ENCODE assay signal across 1 cellular context in the genomic region with DNA sequence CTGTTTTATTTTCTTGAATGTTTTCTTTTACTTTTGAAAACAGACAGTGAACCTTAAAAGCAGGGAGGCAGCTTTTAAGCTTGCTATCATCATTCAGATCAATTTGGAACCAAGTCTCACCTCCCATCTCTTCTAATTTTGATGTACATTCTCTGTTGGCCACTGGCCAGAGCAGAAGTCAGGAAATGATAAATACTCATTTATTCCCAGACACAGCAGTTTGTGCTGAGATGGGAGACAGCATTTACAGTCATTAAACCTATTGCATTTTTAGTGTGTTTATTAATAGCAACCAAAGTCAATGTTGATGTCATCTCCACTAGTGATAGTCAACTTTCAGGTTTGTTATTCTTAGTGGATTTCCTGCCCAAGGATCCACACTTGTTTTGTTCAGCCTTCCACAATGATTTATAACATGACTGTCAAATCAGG.
TF ChIP-seq lines count a peak whose summit lies in the region.

No MANE protein-coding gene starts in this region.

TF ChIP-seq in SK-N-SH, 30 proteins besides CTCF, POLR2A, EP300 and RAD21 (continued from another document):
- TF ChIP-seq, protein P1, sequence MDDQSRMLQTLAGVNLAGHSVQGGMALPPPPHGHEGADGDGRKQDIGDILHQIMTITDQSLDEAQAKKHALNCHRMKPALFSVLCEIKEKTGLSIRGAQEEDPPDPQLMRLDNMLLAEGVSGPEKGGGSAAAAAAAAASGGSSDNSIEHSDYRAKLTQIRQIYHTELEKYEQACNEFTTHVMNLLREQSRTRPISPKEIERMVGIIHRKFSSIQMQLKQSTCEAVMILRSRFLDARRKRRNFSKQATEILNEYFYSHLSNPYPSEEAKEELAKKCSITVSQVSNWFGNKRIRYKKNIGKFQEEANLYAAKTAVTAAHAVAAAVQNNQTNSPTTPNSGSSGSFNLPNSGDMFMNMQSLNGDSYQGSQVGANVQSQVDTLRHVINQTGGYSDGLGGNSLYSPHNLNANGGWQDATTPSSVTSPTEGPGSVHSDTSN (IDR thresholded peaks at IDR 0.05) = peak; percentile 21
- TF ChIP-seq JUND (IDR thresholded peaks at IDR 0.05) (peak; percentile 46; the same call in 1 of the 2 replicates), SMC3 (IDR thresholded peaks at IDR 0.05; ENCODE audit: low read depth, low read length) (no peak), MXI1 (IDR thresholded peaks at IDR 0.05; ENCODE audit: low read depth, low read length) (no peak), NFIC (IDR thresholded peaks at IDR 0.05; ENCODE audit: borderline replicate concordance) (peak; percentile 70; the same call in 1 of the 2 replicates), GATA2 (CRISPR knock-in tag; IDR thresholded peaks at IDR 0.05) (peak; percentile 55), MEF2A (IDR thresholded peaks at IDR 0.05; ENCODE audit: borderline replicate concordance, low read depth) (peak; percentile 63; the same call in 1 of the 2 replicates), RFX5 (IDR thresholded peaks at IDR 0.05; ENCODE audit: low read length) (no peak), FOXJ3 (CRISPR knock-in tag; IDR thresholded peaks at IDR 0.05) (0 out of 2 replicates have a peak, but pooled peaks have one; percentile 28), CHD2 (IDR thresholded peaks at IDR 0.05; ENCODE audit: low read length, partially characterized antibody) (peak; percentile 14)
- TF ChIP-seq, protein P2, sequence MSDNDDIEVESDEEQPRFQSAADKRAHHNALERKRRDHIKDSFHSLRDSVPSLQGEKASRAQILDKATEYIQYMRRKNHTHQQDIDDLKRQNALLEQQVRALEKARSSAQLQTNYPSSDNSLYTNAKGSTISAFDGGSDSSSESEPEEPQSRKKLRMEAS (IDR thresholded peaks at IDR 0.05; ENCODE audit: low read depth) = no peak
